9 cellular contexts compared by ENCODE assay signal in the genomic region with DNA sequence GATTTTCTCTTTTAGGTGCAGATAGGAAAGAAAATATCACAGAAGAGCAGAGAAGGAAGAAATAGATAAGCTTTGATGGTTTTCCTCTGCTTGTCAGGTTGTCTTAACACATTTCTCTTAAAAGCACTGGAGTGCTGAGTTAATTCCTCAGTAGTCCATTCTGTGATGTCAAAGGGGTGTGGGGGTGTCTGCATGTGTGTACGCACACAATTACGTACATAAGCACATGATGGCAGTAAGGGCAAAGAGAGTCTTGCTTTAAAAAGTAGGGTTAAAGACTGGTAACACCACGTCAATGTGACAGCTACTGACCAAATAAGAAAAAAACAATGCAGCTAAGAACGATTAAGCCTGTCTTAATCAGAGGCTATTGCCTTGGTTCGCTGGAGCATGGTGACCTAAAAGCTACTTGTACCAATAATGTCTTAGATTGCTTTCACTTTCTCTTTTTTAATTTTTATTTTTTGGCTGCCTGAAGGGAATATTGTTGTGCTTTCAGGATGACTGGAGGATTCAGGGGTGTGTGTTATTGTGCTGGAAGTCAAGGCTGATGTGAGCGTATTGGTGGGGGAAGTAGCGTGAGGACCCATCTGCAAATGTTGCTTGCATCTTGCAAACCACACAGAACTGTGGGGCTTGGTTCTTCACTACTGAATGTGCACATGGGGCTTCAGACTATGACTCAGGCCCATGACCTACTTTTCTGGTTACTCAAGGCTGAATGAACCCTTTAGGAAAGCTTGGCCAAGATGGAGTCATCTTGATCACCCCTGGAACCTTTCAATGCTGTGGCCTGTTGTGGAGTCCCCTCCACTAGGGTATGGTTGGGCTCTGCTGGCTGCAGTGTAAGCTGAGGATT.
DNase-seq lines count a peak whose midpoint lies in the region; ATAC-seq and TF ChIP-seq lines count a peak whose summit lies in the region.
"Had no signal": no experiment of that assay in that cellular context is flagged by ENCODE, and none has a peak within 500 bp of the region (broad histone marks: within the 10 kb centered on the region; RNA-seq: fewer than 3 reads in every experiment).

No MANE protein-coding gene starts in this region.

- H3K27ac ChIP-seq in CD8-positive, alpha-beta memory T cell (ENCODE audit: low read depth, low read length) = no peak overlapping the region
- H3K27ac ChIP-seq in brain microvascular endothelial cell (no peak overlapping the region), mesendoderm (ENCODE audit: low read depth, low read length) (no peak overlapping the region)

- H4K5ac ChIP-seq in mesendoderm (ENCODE audit: low read length) = no peak overlapping the region

- H3K4me3 Mint-ChIP-seq in CD8-positive, alpha-beta memory T cell = peak overlapping the region; percentile 10 to 87 (median 57)
- H3K4me3 Mint-ChIP-seq: natural killer cell had no signal

- H2AK5ac ChIP-seq in mesendoderm (ENCODE audit: low read length) = no peak overlapping the region

- ATAC-seq in HG02759 (IDR thresholded peaks at IDR 0.05; ENCODE audit: unreplicated experiment) = peak; percentile 75
- ATAC-seq in omental fat pad (ENCODE audit: low FRiP score) = peak; percentile 73
- no peak for ATAC-seq in left colon

- H3K27me3 ChIP-seq in CD8-positive, alpha-beta memory T cell (ENCODE audit: insufficient read depth, low read length, poor library complexity, severe bottlenecking) = no peaks in the 10 kb centered on the region
- H3K27me3 ChIP-seq in brain microvascular endothelial cell (replicated peaks) (no peaks in the 10 kb centered on the region), mesendoderm (ENCODE audit: insufficient read depth, low read length, poor library complexity) (no peaks in the 10 kb centered on the region)

- no peak overlapping the region for H3K23ac ChIP-seq in mesendoderm (ENCODE audit: low read length)

- in situ Hi-C loops in brain microvascular endothelial cell (cut with HindIII; ENCODE audit: low pct_ligation_motif_present, low sequenced_read_pairs) = no loop called here

- H3K27me3 Mint-ChIP-seq in CD8-positive, alpha-beta memory T cell = peaks cover 2 to 10% of the 10 kb centered on the region in 2 donors

- no peak overlapping the region for H3K18ac ChIP-seq in mesendoderm (ENCODE audit: low read length)

- TF ChIP-seq CTCF in brain microvascular endothelial cell (IDR thresholded peaks at IDR 0.05; ENCODE audit: low read depth, low read length, missing control alignments) (no peak), omental fat pad (IDR thresholded peaks at IDR 0.05) (no peak)

- no peak overlapping the region for H2BK120ac ChIP-seq in mesendoderm (ENCODE audit: low read depth, low read length)

- intact Hi-C loops in left colon (cut with DNase I, micrococcal nuclease) = no loop called here

- H3K79me1 ChIP-seq in mesendoderm (ENCODE audit: low read length) = no peaks in the 10 kb centered on the region

- no peak overlapping the region for H2BK5ac ChIP-seq in mesendoderm (ENCODE audit: low read length)

- H3K9me3 ChIP-seq in CD8-positive, alpha-beta memory T cell (ENCODE audit: low read length) = no peaks in the 10 kb centered on the region

- DNase-seq in CD8-positive, alpha-beta memory T cell = no peak
- DNase-seq in brain microvascular endothelial cell (peak; percentile 42), omental fat pad (ENCODE audit: low spot score) (no peak), left colon (no peak), GOT3 (lab: John Stamatoyannopoulos, UW) (no peak), mesendoderm (no peak), NK-92 (lab: John Stamatoyannopoulos, UW; ENCODE audit: unreplicated experiment) (no peak)
- DNase-seq: natural killer cell had no signal

- H3K27ac Mint-ChIP-seq in CD8-positive, alpha-beta memory T cell = peak overlapping the region in 4 of 8 donors; percentile 44 to 75 (median 62)
- H3K27ac Mint-ChIP-seq: natural killer cell had no signal

- POLR2A ChIA-PET in CD8-positive, alpha-beta memory T cell (lab: Charles Lee) = no interaction called here

- H3K36me3 ChIP-seq in CD8-positive, alpha-beta memory T cell (ENCODE audit: insufficient read depth, low read length) = no peaks in the 10 kb centered on the region
- no peaks in the 10 kb centered on the region for H3K36me3 ChIP-seq in brain microvascular endothelial cell (replicated peaks)
- H3K36me3 ChIP-seq in mesendoderm (ENCODE audit: control insufficient read depth, insufficient read depth, low read length) = no peaks in the 10 kb centered on the region

- H3K79me2 ChIP-seq in mesendoderm (ENCODE audit: control insufficient read depth, insufficient read depth, low read length) = no peaks in the 10 kb centered on the region

- H3K4ac ChIP-seq in mesendoderm (ENCODE audit: low read depth, low read length) = no peak overlapping the region

- peaks cover 6 to 8% (median 8%) of the 10 kb centered on the region in 3 donors for H3K4me1 Mint-ChIP-seq in CD8-positive, alpha-beta memory T cell

- H3K4me1 ChIP-seq in CD8-positive, alpha-beta memory T cell (ENCODE audit: insufficient read depth, low read length) = no peaks in the 10 kb centered on the region
- H3K4me1 ChIP-seq in mesendoderm (ENCODE audit: control insufficient read depth, low read depth, low read length) = no peaks in the 10 kb centered on the region

- no peak overlapping the region for H3K4me2 ChIP-seq in mesendoderm (ENCODE audit: low read length)

- H3K9me3 Mint-ChIP-seq in CD8-positive, alpha-beta memory T cell = no peaks in the 10 kb centered on the region
- H3K9me3 Mint-ChIP-seq: natural killer cell had no signal

- no peak overlapping the region for H4K8ac ChIP-seq in mesendoderm (ENCODE audit: low read depth, low read length)

- CTCF ChIA-PET in CD8-positive, alpha-beta memory T cell (lab: Charles Lee) = no interaction called here

- H3K56ac ChIP-seq in mesendoderm (ENCODE audit: low read length) = no peak overlapping the region

- no peaks in the 10 kb centered on the region for H3K36me3 Mint-ChIP-seq in CD8-positive, alpha-beta memory T cell
- H3K36me3 Mint-ChIP-seq: natural killer cell had no signal

- WGBS in mesendoderm (ENCODE audit: extremely low coverage, insufficient coverage, low lambda C conversion rate) = no CpG with 5 or more reads among the region's 7 CpGs

- H2BK15ac ChIP-seq in mesendoderm (replicated peaks; ENCODE audit: low read depth) = no peak overlapping the region

- H3K9ac ChIP-seq in mesendoderm (ENCODE audit: low read length) = no peak overlapping the region

- no peak overlapping the region for H3K4me3 ChIP-seq in CD8-positive, alpha-beta memory T cell (ENCODE audit: low read length)
- H3K4me3 ChIP-seq in brain microvascular endothelial cell (ENCODE audit: low read depth, low read length) (no peak overlapping the region), mesendoderm (ENCODE audit: low read length) (no peak overlapping the region)
